10 cellular contexts compared by ENCODE assay signal in the genomic region with DNA sequence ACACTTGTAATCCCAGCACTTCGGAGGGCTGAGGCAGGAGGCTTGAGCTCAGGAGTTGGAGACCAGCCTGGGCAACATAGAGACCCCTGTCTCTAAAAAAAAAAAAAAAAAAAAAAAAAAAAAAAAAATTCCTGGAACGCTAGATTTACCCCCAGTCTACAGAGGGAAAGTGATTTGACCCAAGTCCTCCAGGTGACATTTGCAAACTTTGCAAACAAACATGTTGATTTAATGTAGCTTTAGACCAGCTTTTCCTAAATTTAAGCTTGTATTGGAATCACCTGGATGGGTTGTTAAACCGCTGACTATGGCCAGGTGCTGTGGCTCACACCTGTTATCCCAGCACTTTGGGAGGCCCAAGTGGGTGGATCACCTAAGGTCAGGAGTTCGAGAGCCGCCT. TPM values are rescaled to one million over a fixed set of nuclear protein-coding genes. Genes with fewer than 3 reads are reported as not detected.
"Had no signal": no experiment of that assay in that cellular context is flagged by ENCODE, and none has a peak within 500 bp of the region (broad histone marks: within the 10 kb centered on the region; RNA-seq: fewer than 3 reads in every experiment).

No MANE protein-coding gene starts in this region.

- H3K9ac ChIP-seq: KMS-11 had no signal

- H3K27ac ChIP-seq: HL-60, KMS-11 had no signal

- DNase-seq: IMR-90, Karpas-422, Kasumi-1, KBM-7, KG1 had no signal

- ATAC-seq: HepG2 had no signal

- H3K4me2 ChIP-seq: KMS-11 had no signal

- FAIRE-seq: HepG2, HTR-8/SVneo had no signal

RNA-seq across cellular contexts. Expression of a gene that starts 8.4 kb away (rescaled TPM):
- total RNA-seq: HepG2 had no signal
- polyA plus RNA-seq: IgD-negative memory B cell had no signal
